In genomic region chr7:70805360-70805759, GRCh38 we compare ENCODE assay signal across 16 cellular contexts.
A peak's percentile ranks its signal among the peaks of the same experiment; 100 is the strongest.
DNase-seq lines count a peak whose midpoint lies in the region; ATAC-seq and TF ChIP-seq lines count a peak whose summit lies in the region.
"Had no signal": no experiment of that assay in that cellular context is flagged by ENCODE, and none has a peak within 500 bp of the region (broad histone marks: within the 10 kb centered on the region; RNA-seq: fewer than 3 reads in every experiment).

No MANE protein-coding gene starts in this region.

- TF ChIP-seq CTCF in epithelial cell of proximal tubule (conservative IDR thresholded peaks at IDR 0.05; ENCODE audit: low read depth, low read length): no peak
- TF ChIP-seq CTCF in Calu3 (IDR thresholded peaks at IDR 0.05; ENCODE audit: unreplicated experiment): no peak
- TF ChIP-seq CTCF in osteocyte (IDR thresholded peaks at IDR 0.05): no peak

- BruUV-seq in Calu3 (replicated peaks; lab: Mats Ljungman, UMichigan): no TSS peak

- H3K36me3 Mint-ChIP-seq in Calu3 (ENCODE audit: insufficient read depth, unreplicated experiment): no peaks in the 10 kb centered on the region
- H3K36me3 Mint-ChIP-seq in activated naive CD4-positive, alpha-beta T cell treated with anti-CD3 and anti-CD28 coated beads, Interleukin-2, amount 10 ng/mL, durations not matched to agents 7 days and 5 days: no peaks in the 10 kb centered on the region
- H3K36me3 Mint-ChIP-seq in osteocyte (ENCODE audit: unreplicated experiment): no peaks in the 10 kb centered on the region

- CTCF ChIA-PET in Calu3 (lab: Charles Lee): no interaction called here
- CTCF ChIA-PET in activated naive CD4-positive, alpha-beta T cell treated with anti-CD3 and anti-CD28 coated beads, Interleukin-2, amount 10 ng/mL, durations not matched to agents 7 days and 5 days (lab: Charles Lee): no interaction called here

- H3K27me3 Mint-ChIP-seq in Calu3 (ENCODE audit: unreplicated experiment) (no peaks in the 10 kb centered on the region), osteocyte (ENCODE audit: unreplicated experiment) (peaks cover 10% of the 10 kb centered on the region)
- H3K27me3 Mint-ChIP-seq in activated naive CD4-positive, alpha-beta T cell treated with anti-CD3 and anti-CD28 coated beads, Interleukin-2, amount 10 ng/mL, durations not matched to agents 7 days and 5 days: no peaks in the 10 kb centered on the region

- H3K27ac Mint-ChIP-seq in Calu3 (ENCODE audit: unreplicated experiment) (no peak overlapping the region), osteocyte (ENCODE audit: unreplicated experiment) (no peak overlapping the region)
- no peak overlapping the region for H3K27ac Mint-ChIP-seq in activated naive CD4-positive, alpha-beta T cell treated with anti-CD3 and anti-CD28 coated beads, Interleukin-2, amount 10 ng/mL, durations not matched to agents 7 days and 5 days
- H3K27ac Mint-ChIP-seq: GM23338; T-helper 1 cell treated with Interleukin-12 subunit alpha and Interleukin-12 subunit beta and Interleukin-4 antibody, amounts not matched to agents 30 μg/mL and 1 μg/mL, for 36 hours had no signal

- H3K9me3 Mint-ChIP-seq in Calu3 (ENCODE audit: low read depth, unreplicated experiment) (peaks cover 11% of the 10 kb centered on the region), osteocyte (ENCODE audit: unreplicated experiment) (peaks cover 13% of the 10 kb centered on the region)
- H3K9me3 Mint-ChIP-seq in activated naive CD4-positive, alpha-beta T cell treated with anti-CD3 and anti-CD28 coated beads, Interleukin-2, amount 10 ng/mL, durations not matched to agents 7 days and 5 days: peaks cover 24% of the 10 kb centered on the region

- intact Hi-C loops in Calu3 (cut with micrococcal nuclease; ENCODE audit: unreplicated experiment): no loop called here

- DNase-seq in epithelial cell of proximal tubule (ENCODE audit: low read depth): peak; percentile 27
- DNase-seq in Calu3: no peak
- DNase-seq in COLO829 (ENCODE audit: low spot score): no peak
- DNase-seq in activated naive CD4-positive, alpha-beta T cell treated with anti-CD3 and anti-CD28 coated beads, Interleukin-2, amount 10 ng/mL, durations not matched to agents 7 days and 5 days: no peak
- no peak for DNase-seq in osteocyte (ENCODE audit: extremely low spot score, unreplicated experiment)
- DNase-seq: activated CD4-positive, CD25-positive, alpha-beta regulatory T cell treated with anti-CD3 and anti-CD28 coated beads, Interleukin-2, amount 50 U/mL, for 72 hours; activated naive CD4-positive, alpha-beta T cell; NCI-H2029 treated with DMSO at 0.1 percent for 48 hours; stimulated activated CD4-positive, alpha-beta T cell treated with anti-CD3 and anti-CD28 coated beads, Interleukin-12 subunit alpha, Interleukin-12 subunit beta, amount 100 ng/mL, for 4 hours had no signal

- H3K4me3 Mint-ChIP-seq in Calu3 (ENCODE audit: low read depth, unreplicated experiment) (no peak overlapping the region), osteocyte (ENCODE audit: unreplicated experiment) (no peak overlapping the region)
- no peak overlapping the region for H3K4me3 Mint-ChIP-seq in activated naive CD4-positive, alpha-beta T cell treated with anti-CD3 and anti-CD28 coated beads, Interleukin-2, amount 10 ng/mL, durations not matched to agents 7 days and 5 days
- H3K4me3 Mint-ChIP-seq: GM23338; T-helper 1 cell treated with Interleukin-12 subunit alpha and Interleukin-12 subunit beta and Interleukin-4 antibody, amounts not matched to agents 30 μg/mL and 1 μg/mL, for 36 hours had no signal

- peak; percentile 86 for ATAC-seq in GM18519 (IDR thresholded peaks at IDR 0.05; ENCODE audit: low FRiP score, unreplicated experiment)
- peak; percentile 77 for ATAC-seq in GM21619 (IDR thresholded peaks at IDR 0.05; ENCODE audit: unreplicated experiment)
- ATAC-seq in HG03442 (IDR thresholded peaks at IDR 0.05; ENCODE audit: unreplicated experiment): peak; percentile 72
- ATAC-seq: esophagus mucosa, GM23338 had no signal

- no peak overlapping the region for H3K4me3 ChIP-seq in epithelial cell of proximal tubule (ENCODE audit: low read depth, low read length)
- H3K4me3 ChIP-seq: GM23338, prostate gland had no signal

- H3K4me1 Mint-ChIP-seq in Calu3 (ENCODE audit: low read depth, unreplicated experiment) (no peaks in the 10 kb centered on the region), osteocyte (ENCODE audit: unreplicated experiment) (no peaks in the 10 kb centered on the region)
- H3K4me1 Mint-ChIP-seq in activated naive CD4-positive, alpha-beta T cell treated with anti-CD3 and anti-CD28 coated beads, Interleukin-2, amount 10 ng/mL, durations not matched to agents 7 days and 5 days: peaks cover 4% of the 10 kb centered on the region
